In the genomic region with DNA sequence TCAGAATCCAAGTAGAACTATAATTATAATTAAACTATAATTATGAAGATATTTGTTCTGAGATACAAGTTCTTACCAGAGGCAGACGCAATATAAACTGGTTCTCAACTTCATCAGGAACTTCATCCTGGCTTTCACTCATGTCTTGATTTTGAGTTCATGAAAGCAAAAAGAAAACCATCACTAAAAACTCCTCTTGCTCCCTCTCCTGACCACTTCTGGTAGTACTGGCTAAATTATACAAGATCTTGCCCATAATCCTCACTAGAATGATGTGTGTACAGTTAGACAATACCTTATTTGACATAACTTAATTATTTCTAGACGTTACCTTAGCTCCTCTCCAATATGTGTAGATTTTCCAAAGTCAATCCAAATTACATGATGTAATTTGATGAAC, we compare ENCODE assay signal across 8 cellular contexts. TPM values are rescaled to one million over a fixed set of nuclear protein-coding genes. Genes with fewer than 3 reads are reported as not detected.
DNase-seq lines count a peak whose midpoint lies in the region; TF ChIP-seq lines count a peak whose summit lies in the region.

No MANE protein-coding gene starts in this region.

- no peak overlapping the region for H3K9ac ChIP-seq in parathyroid adenoma

- no peaks in the 10 kb centered on the region for H3K9me3 ChIP-seq in esophagus muscularis mucosa
- no peaks in the 10 kb centered on the region for H3K9me3 ChIP-seq in parathyroid adenoma (ENCODE audit: control insufficient read depth, low read length)

- no peak for DNase-seq in AG09319 (ENCODE audit: extremely low read depth, low read depth)
- peak; percentile 59 for DNase-seq in RKO (ENCODE audit: low spot score)
- DNase-seq in esophagus muscularis mucosa (ENCODE audit: extremely low spot score) = no peak
- no peak for DNase-seq in GM19238 (ENCODE audit: insufficient read length, low spot score)
- no peak for DNase-seq in activated effector memory CD4-positive, alpha-beta T cell treated with Interleukin-2 at 50 U/mL for 16 hours

- peaks cover 0 to 9% (median 6%) of the 10 kb centered on the region in 4 donors for H3K4me1 ChIP-seq in esophagus muscularis mucosa
- H3K4me1 ChIP-seq in parathyroid adenoma = no peaks in the 10 kb centered on the region

- H3K4me3 ChIP-seq in esophagus muscularis mucosa = no peak overlapping the region
- H3K4me3 ChIP-seq in parathyroid adenoma (ENCODE audit: low read depth, low read length) = no peak overlapping the region

- TF ChIP-seq CTCF in AG09319 (IDR thresholded peaks at IDR 0.05; ENCODE audit: low read depth, low read length) = peak; percentile 64
- peak; percentile 47; the same call in 2 of the 3 replicates for TF ChIP-seq CTCF in GM12872 (IDR thresholded peaks at IDR 0.05; ENCODE audit: insufficient read depth, low read depth, low read length)
- peak; percentile 46 to 59 (median 55) for TF ChIP-seq CTCF in esophagus muscularis mucosa (IDR thresholded peaks at IDR 0.05)
- TF ChIP-seq CTCF in parathyroid adenoma (IDR thresholded peaks at IDR 0.05) = peak; percentile 35

- intact Hi-C loops in esophagus muscularis mucosa (cut with DNase I) = no loop called here

- TF ChIP-seq RAD21 in Ishikawa (IDR thresholded peaks at IDR 0.05; ENCODE audit: low read depth) = peak; percentile 53

- H3K27ac ChIP-seq in esophagus muscularis mucosa (replicated peaks in 1 of 4) (no peak overlapping the region), parathyroid adenoma (no peak overlapping the region)

- peaks cover 0 to 10% (median 3%) of the 10 kb centered on the region in 4 donors for H3K27me3 ChIP-seq in esophagus muscularis mucosa
- no peaks in the 10 kb centered on the region for H3K27me3 ChIP-seq in parathyroid adenoma (ENCODE audit: control insufficient read depth, insufficient read depth, low read length)

- H2AFZ ChIP-seq in parathyroid adenoma = no peak overlapping the region

- H3K4me2 ChIP-seq in parathyroid adenoma (ENCODE audit: low read length) = no peak overlapping the region

- no peaks in the 10 kb centered on the region for H3K36me3 ChIP-seq in esophagus muscularis mucosa
- H3K36me3 ChIP-seq in parathyroid adenoma (ENCODE audit: control insufficient read depth, insufficient read depth, low read length) = no peaks in the 10 kb centered on the region

- H3K79me2 ChIP-seq in parathyroid adenoma = no peaks in the 10 kb centered on the region

- WGBS in esophagus muscularis mucosa = 11% methylated on average over 2 of the region's 2 CpGs

- TF ChIP-seq EP300 in Ishikawa (IDR thresholded peaks at IDR 0.05; ENCODE audit: borderline replicate concordance) (no peak), esophagus muscularis mucosa (IDR thresholded peaks at IDR 0.05) (no peak)

- no peak for TF ChIP-seq POLR2A in esophagus muscularis mucosa (IDR thresholded peaks at IDR 0.05; ENCODE audit: low read depth)

TF ChIP-seq in Ishikawa, 13 proteins besides CTCF, POLR2A, EP300 and RAD21:
- no peak for TF ChIP-seq TCF12 (IDR thresholded peaks at IDR 0.05; ENCODE audit: low read depth)
- TF ChIP-seq, protein P1, sequence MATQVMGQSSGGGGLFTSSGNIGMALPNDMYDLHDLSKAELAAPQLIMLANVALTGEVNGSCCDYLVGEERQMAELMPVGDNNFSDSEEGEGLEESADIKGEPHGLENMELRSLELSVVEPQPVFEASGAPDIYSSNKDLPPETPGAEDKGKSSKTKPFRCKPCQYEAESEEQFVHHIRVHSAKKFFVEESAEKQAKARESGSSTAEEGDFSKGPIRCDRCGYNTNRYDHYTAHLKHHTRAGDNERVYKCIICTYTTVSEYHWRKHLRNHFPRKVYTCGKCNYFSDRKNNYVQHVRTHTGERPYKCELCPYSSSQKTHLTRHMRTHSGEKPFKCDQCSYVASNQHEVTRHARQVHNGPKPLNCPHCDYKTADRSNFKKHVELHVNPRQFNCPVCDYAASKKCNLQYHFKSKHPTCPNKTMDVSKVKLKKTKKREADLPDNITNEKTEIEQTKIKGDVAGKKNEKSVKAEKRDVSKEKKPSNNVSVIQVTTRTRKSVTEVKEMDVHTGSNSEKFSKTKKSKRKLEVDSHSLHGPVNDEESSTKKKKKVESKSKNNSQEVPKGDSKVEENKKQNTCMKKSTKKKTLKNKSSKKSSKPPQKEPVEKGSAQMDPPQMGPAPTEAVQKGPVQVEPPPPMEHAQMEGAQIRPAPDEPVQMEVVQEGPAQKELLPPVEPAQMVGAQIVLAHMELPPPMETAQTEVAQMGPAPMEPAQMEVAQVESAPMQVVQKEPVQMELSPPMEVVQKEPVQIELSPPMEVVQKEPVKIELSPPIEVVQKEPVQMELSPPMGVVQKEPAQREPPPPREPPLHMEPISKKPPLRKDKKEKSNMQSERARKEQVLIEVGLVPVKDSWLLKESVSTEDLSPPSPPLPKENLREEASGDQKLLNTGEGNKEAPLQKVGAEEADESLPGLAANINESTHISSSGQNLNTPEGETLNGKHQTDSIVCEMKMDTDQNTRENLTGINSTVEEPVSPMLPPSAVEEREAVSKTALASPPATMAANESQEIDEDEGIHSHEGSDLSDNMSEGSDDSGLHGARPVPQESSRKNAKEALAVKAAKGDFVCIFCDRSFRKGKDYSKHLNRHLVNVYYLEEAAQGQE (IDR thresholded peaks at IDR 0.05; ENCODE audit: low read depth) = no peak
- TF ChIP-seq, protein P2, sequence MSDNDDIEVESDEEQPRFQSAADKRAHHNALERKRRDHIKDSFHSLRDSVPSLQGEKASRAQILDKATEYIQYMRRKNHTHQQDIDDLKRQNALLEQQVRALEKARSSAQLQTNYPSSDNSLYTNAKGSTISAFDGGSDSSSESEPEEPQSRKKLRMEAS (IDR thresholded peaks at IDR 0.05) = no peak
- TF ChIP-seq CREB1 (IDR thresholded peaks at IDR 0.05; ENCODE audit: low read depth) = no peak
- no peak for TF ChIP-seq CEBPB (IDR thresholded peaks at IDR 0.05)
- no peak for TF ChIP-seq ZBTB7A (IDR thresholded peaks at IDR 0.05; ENCODE audit: low read depth)
- TF ChIP-seq TEAD4 (IDR thresholded peaks at IDR 0.05) = no peak
- TF ChIP-seq, protein P3, sequence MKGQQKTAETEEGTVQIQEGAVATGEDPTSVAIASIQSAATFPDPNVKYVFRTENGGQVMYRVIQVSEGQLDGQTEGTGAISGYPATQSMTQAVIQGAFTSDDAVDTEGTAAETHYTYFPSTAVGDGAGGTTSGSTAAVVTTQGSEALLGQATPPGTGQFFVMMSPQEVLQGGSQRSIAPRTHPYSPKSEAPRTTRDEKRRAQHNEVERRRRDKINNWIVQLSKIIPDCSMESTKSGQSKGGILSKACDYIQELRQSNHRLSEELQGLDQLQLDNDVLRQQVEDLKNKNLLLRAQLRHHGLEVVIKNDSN (IDR thresholded peaks at IDR 0.05) = no peak
- TF ChIP-seq YY1 (IDR thresholded peaks at IDR 0.05; ENCODE audit: low read depth) = no peak
- TF ChIP-seq FOXM1 (IDR thresholded peaks at IDR 0.05; ENCODE audit: borderline replicate concordance, low read depth) = no peak
- no peak for TF ChIP-seq TAF1 (IDR thresholded peaks at IDR 0.05; ENCODE audit: low read depth)
- TF ChIP-seq EGR1 (IDR thresholded peaks at IDR 0.05) = no peak
- TF ChIP-seq NFIC (IDR thresholded peaks at IDR 0.05) = no peak

RNA-seq across cellular contexts. Expression of a gene that starts 3.7 kb away (rescaled TPM):
- under 1 TPM in 1 of 4 donors, not detected in 3; 0.13 TPM for total RNA-seq in esophagus muscularis mucosa
